Comparison of ENCODE assay signal across 31 cellular contexts in the genomic region with DNA sequence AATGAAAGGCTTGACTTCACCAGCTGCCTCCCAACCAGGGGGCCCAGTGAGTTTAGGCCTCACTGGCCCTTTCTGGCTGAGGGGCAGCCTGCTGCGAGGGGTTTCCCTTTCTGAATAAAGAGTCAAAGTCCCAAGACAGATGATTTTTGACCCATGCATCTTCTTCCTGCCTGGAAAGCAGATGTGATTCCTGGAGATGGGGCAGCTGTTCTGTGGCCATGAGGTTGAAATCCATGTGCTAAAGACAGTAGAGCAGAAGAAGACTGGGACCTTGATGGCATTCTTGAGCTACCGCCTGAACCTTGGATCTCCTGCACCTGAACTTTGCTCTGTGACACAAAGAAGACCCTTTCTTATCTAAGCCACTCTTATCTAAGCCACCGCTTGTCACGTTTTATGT.
"Had no signal": no experiment of that assay in that cellular context is flagged by ENCODE, and none has a peak within 500 bp of the region (broad histone marks: within the 10 kb centered on the region; RNA-seq: fewer than 3 reads in every experiment).

No MANE protein-coding gene starts in this region.

- H3K27me3 Mint-ChIP-seq: activated CD4-positive, alpha-beta memory T cell treated with anti-CD3 and anti-CD28 coated beads for 36 hours; activated CD4-positive, alpha-beta T cell treated with anti-CD3 and anti-CD28 coated beads, Interleukin-2, amount 10 ng/mL, durations not matched to agents 24 days and 14 days; activated naive CD8-positive, alpha-beta T cell treated with anti-CD3 and anti-CD28 coated beads for 36 hours had no signal

- H3K36me3 ChIP-seq: brain microvascular endothelial cell, SJSA1 had no signal

- FAIRE-seq: TTC549 had no signal

- H3K9me2 ChIP-seq: SK-N-SH had no signal

- H3K27me3 ChIP-seq: brain microvascular endothelial cell, MG63, Peyer's patch, SJSA1 had no signal

- H3K4me3 Mint-ChIP-seq: activated CD4-positive, alpha-beta memory T cell treated with anti-CD3 and anti-CD28 coated beads for 36 hours; activated CD4-positive, alpha-beta T cell treated with anti-CD3 and anti-CD28 coated beads, Interleukin-2, amount 10 ng/mL, durations not matched to agents 24 days and 14 days; activated naive CD8-positive, alpha-beta T cell treated with anti-CD3 and anti-CD28 coated beads for 36 hours; activated T-cell treated with anti-CD3 and anti-CD28 coated beads, Interleukin-2, amount 50 U/mL, for 4 hours; activated T-helper 1 cell treated with anti-CD3 and anti-CD28 coated beads, Interleukin-12 subunit alpha, Interleukin-12 subunit beta, Interleukin-2, Interleukin-4 antibody, amounts not matched to agents 30 ng/mL and 10 ng/mL and 1 ng/mL, durations not matched to agents 14 hours and 24 hours and 36 hours; T-helper 1 cell treated with Interleukin-12 subunit alpha and Interleukin-12 subunit beta and Interleukin-4 antibody, amounts not matched to agents 30 μg/mL and 1 μg/mL, for 36 hours; T-helper 2 cell treated with Interferon-gamma antibody and Interleukin-4, amounts not matched to agents 5 μg/mL and 100 μg/mL, for 36 hours had no signal

- H3K4me3 ChIP-seq: MG63, Peyer's patch, SJSA1 had no signal

- H3K4me2 ChIP-seq: SK-N-SH had no signal

- H3K27ac Mint-ChIP-seq: activated CD4-positive, alpha-beta memory T cell treated with anti-CD3 and anti-CD28 coated beads for 36 hours; activated CD4-positive, alpha-beta T cell treated with anti-CD3 and anti-CD28 coated beads, Interleukin-2, amount 10 ng/mL, durations not matched to agents 24 days and 14 days; activated naive CD8-positive, alpha-beta T cell treated with anti-CD3 and anti-CD28 coated beads for 36 hours; activated T-helper 1 cell treated with anti-CD3 and anti-CD28 coated beads, Interleukin-12 subunit alpha, Interleukin-12 subunit beta, Interleukin-2, Interleukin-4 antibody, amounts not matched to agents 30 ng/mL and 10 ng/mL and 1 ng/mL, durations not matched to agents 14 hours and 24 hours and 36 hours; T-helper 1 cell treated with Interleukin-12 subunit alpha and Interleukin-12 subunit beta and Interleukin-4 antibody, amounts not matched to agents 30 μg/mL and 1 μg/mL, for 36 hours; T-helper 2 cell treated with Interferon-gamma antibody and Interleukin-4, amounts not matched to agents 5 μg/mL and 100 μg/mL, for 36 hours had no signal

- H3K9me3 ChIP-seq: MG63, Peyer's patch, SJSA1, SK-N-SH had no signal

- DNase-seq: activated CD4-positive, alpha-beta memory T cell treated with anti-CD3 and anti-CD28 coated beads for 36 hours; activated CD4-positive, alpha-beta T cell treated with anti-CD3 and anti-CD28 coated beads, Interleukin-2, amount 10 ng/mL, durations not matched to agents 24 days and 14 days; activated CD8-positive, alpha-beta memory T cell treated with anti-CD3 and anti-CD28 coated beads, Interleukin-2, amount 50 U/mL, for 4 hours; activated gamma-delta T cell treated with Interleukin-2 at 50 U/mL for 16 hours; activated naive CD4-positive, alpha-beta T cell treated with anti-CD3 and anti-CD28 coated beads, Interleukin-2, amount 50 U/mL, for 16 hours; activated naive CD8-positive, alpha-beta T cell treated with anti-CD3 and anti-CD28 coated beads for 36 hours; activated T-cell treated with anti-CD3 and anti-CD28 coated beads for 4 hours; activated T-cell treated with anti-CD3 and anti-CD28 coated beads, Interleukin-2, amount 50 U/mL, for 4 hours; amniotic stem cell; brain microvascular endothelial cell; Kasumi-1; MG63; NCI-H1048; NCI-H1105 treated with DMSO at 0.1 percent for 48 hours; NCI-H1436; NCI-H1694; NCI-H2029; NCI-H510A; NCI-H526; NCI-H748 treated with DMSO at 0.1 percent for 48 hours; NK-92 treated with Interleukin-12 subunit alpha and Interleukin-12 subunit beta, amount 100 ng/mL, for 24 hours; PC-3; RPMI8226; SHP77 treated with DMSO at 0.1 percent for 48 hours; SK-N-SH had no signal

- H3K4me1 ChIP-seq: SJSA1 had no signal

- ATAC-seq: activated T-cell treated with anti-CD3 and anti-CD28 coated beads, Interleukin-2, amount 50 U/mL, for 4 hours; PC-3 had no signal

- H3K9ac ChIP-seq: SK-N-SH had no signal

- H3K27ac ChIP-seq: brain microvascular endothelial cell, Peyer's patch, SJSA1 had no signal

- H3K9me3 Mint-ChIP-seq: activated CD4-positive, alpha-beta memory T cell treated with anti-CD3 and anti-CD28 coated beads for 36 hours; activated CD4-positive, alpha-beta T cell treated with anti-CD3 and anti-CD28 coated beads, Interleukin-2, amount 10 ng/mL, durations not matched to agents 24 days and 14 days; activated T-cell treated with anti-CD3 and anti-CD28 coated beads, Interleukin-2, amount 50 U/mL, for 4 hours; activated T-helper 1 cell treated with anti-CD3 and anti-CD28 coated beads, Interleukin-12 subunit alpha, Interleukin-12 subunit beta, Interleukin-2, Interleukin-4 antibody, amounts not matched to agents 30 ng/mL and 10 ng/mL and 1 ng/mL, durations not matched to agents 14 hours and 24 hours and 36 hours; T-helper 1 cell treated with Interleukin-12 subunit alpha and Interleukin-12 subunit beta and Interleukin-4 antibody, amounts not matched to agents 30 μg/mL and 1 μg/mL, for 36 hours; T-helper 2 cell treated with Interferon-gamma antibody and Interleukin-4, amounts not matched to agents 5 μg/mL and 100 μg/mL, for 36 hours had no signal
